Comparison of ENCODE assay signal across 8 cellular contexts in genomic region chr14:99191663-99192621, GRCh38.
A peak's percentile ranks its signal among the peaks of the same experiment; 100 is the strongest.
DNase-seq lines count a peak whose midpoint lies in the region; ATAC-seq and FAIRE-seq lines count a peak whose summit lies in the region.

No MANE protein-coding gene starts in this region.

- in situ Hi-C loops in HAP-1 (cut with MboI; ENCODE audit: low sequenced_read_pairs), result no loop called here

- H2BK5ac ChIP-seq in mesenchymal stem cell (ENCODE audit: low read depth, low read length, poor library complexity, severe bottlenecking), result no peak overlapping the region

- no peak overlapping the region for H3K4ac ChIP-seq in mesenchymal stem cell (ENCODE audit: low read depth in 1 of 2, low read length in 2 of 2)

- no peak overlapping the region for H2BK120ac ChIP-seq in mesenchymal stem cell (ENCODE audit: low read depth, low read length)

- no peak overlapping the region for H2AFZ ChIP-seq in mesenchymal stem cell (ENCODE audit: low read depth, low read length)

- DNase-seq in GM04504 (ENCODE audit: low read depth) (peak; percentile 23), RPMI8226 (peak; percentile 38), cerebellum (ENCODE audit: low spot score) (peak; percentile 69), mesenchymal stem cell (no peak), urothelium cell line (ENCODE audit: low spot score) (peak; percentile 47), GM19239 (ENCODE audit: insufficient read length, low spot score) (no peak), HAP-1 (ENCODE audit: low spot score in 2 of 2) (no peak)

- no peak for ATAC-seq in GM21515 (IDR thresholded peaks at IDR 0.05; ENCODE audit: unreplicated experiment)

- H3K4me1 ChIP-seq in mesenchymal stem cell (ENCODE audit: control insufficient read depth, insufficient read depth, low read depth, low read length), result no peaks in the 10 kb centered on the region
- peaks cover 14% of the 10 kb centered on the region for H3K4me1 ChIP-seq in HAP-1

- H4K91ac ChIP-seq in mesenchymal stem cell (ENCODE audit: low read length), result no peak overlapping the region

- no peak overlapping the region for H3K23ac ChIP-seq in mesenchymal stem cell (ENCODE audit: low read length in 2 of 2)

- no peak overlapping the region for H4K8ac ChIP-seq in mesenchymal stem cell (ENCODE audit: low read length)

- peaks cover 0 to 30% of the 10 kb centered on the region in 2 experiments for H3K27me3 ChIP-seq in mesenchymal stem cell (ENCODE audit: control insufficient read depth in 1 of 2, insufficient read depth in 1 of 2, low read length in 2 of 2)
- H3K27me3 ChIP-seq in HAP-1 (ENCODE audit: low read depth), result no peaks in the 10 kb centered on the region

- H2AK5ac ChIP-seq in mesenchymal stem cell (ENCODE audit: low read length, severe bottlenecking), result no peak overlapping the region

- H3K4me2 ChIP-seq in mesenchymal stem cell (ENCODE audit: low read length, poor library complexity, severe bottlenecking), result no peak overlapping the region

- H3K9ac ChIP-seq in mesenchymal stem cell (ENCODE audit: low read length), result peak overlapping the region; percentile 72

- no peak for FAIRE-seq in urothelium cell line (lab: Jason Lieb, UNC)
- FAIRE-seq in GM19239 (lab: Jason Lieb, UNC), result no peak

- no peaks in the 10 kb centered on the region for H3K79me1 ChIP-seq in mesenchymal stem cell (replicated peaks; ENCODE audit: low read length, poor library complexity, severe bottlenecking)

- WGBS in mesenchymal stem cell, result 87% methylated on average over 29 of the region's 34 CpGs

- H3K27ac ChIP-seq in mesenchymal stem cell (ENCODE audit: low read length, poor library complexity, severe bottlenecking), result no peak overlapping the region

- H3K4me3 ChIP-seq in mesenchymal stem cell (ENCODE audit: insufficient read depth in 1 of 2, low read depth in 1 of 2, low read length in 2 of 2), result peak overlapping the region in 1 of 2 experiments; percentile 74
- no peak overlapping the region for H3K4me3 ChIP-seq in HAP-1

- H3K36me3 ChIP-seq in mesenchymal stem cell (ENCODE audit: control insufficient read depth in 1 of 2, insufficient read depth in 2 of 2, low read depth in 1 of 2, low read length in 2 of 2) (no peaks in the 10 kb centered on the region), HAP-1 (replicated peaks) (no peaks in the 10 kb centered on the region)

- H3K18ac ChIP-seq in mesenchymal stem cell (ENCODE audit: low read depth in 1 of 2, low read length in 2 of 2), result no peak overlapping the region

- H2BK12ac ChIP-seq in mesenchymal stem cell (ENCODE audit: low read length in 2 of 2), result no peak overlapping the region

- H3K9me3 ChIP-seq in mesenchymal stem cell (ENCODE audit: control insufficient read depth, low read length) (no peaks in the 10 kb centered on the region), HAP-1 (no peaks in the 10 kb centered on the region)

- H2BK15ac ChIP-seq in mesenchymal stem cell (ENCODE audit: low read depth, poor library complexity, severe bottlenecking), result no peak overlapping the region

- no peak overlapping the region for H3K14ac ChIP-seq in mesenchymal stem cell (ENCODE audit: low read length in 2 of 2)

Comparison
In these comparisons a context has a peak if more than half of its experiments do, and no peak if none do; other contexts are left out.
1. DNase-seq: peak in GM04504 (single experiment), RPMI8226 (single experiment), cerebellum (single experiment) and urothelium cell line (single experiment); none in mesenchymal stem cell (single experiment), GM19239 (single experiment) and HAP-1 (0 of 2).